2 cellular contexts compared by ENCODE assay signal in the genomic region with DNA sequence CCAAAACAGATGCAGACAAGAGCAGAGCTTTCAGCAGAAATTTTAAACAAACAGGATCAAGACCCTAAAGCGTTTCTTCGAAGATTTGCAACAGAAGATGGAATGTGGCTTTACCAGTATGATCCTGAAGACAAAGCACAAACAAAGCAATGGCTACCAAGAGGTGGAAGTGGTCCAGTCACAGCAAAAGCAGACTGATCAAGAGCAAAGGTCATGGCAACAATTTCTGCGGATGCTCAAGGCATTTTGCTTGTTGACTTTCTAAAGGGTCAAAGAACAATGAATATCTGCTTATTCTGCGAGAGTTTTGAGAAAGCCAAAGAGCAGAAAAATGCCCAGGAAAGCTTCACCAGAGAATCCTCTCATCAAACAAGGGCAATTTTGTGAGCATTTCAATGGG.
TF ChIP-seq lines count a peak whose summit lies in the region.

No MANE protein-coding gene starts in this region.

TF ChIP-seq in GM23338, 12 proteins besides CTCF, POLR2A, EP300 and RAD21:
- TF ChIP-seq ZNF331 (CRISPR knock-in tag; IDR thresholded peaks at IDR 0.05; ENCODE audit: low read depth) (no peak), ZNF462 (CRISPR knock-in tag; IDR thresholded peaks at IDR 0.05) (no peak), ZNF114 (CRISPR knock-in tag; IDR thresholded peaks at IDR 0.05) (no peak), STAT1 (IDR thresholded peaks at IDR 0.05; ENCODE audit: unreplicated experiment) (no peak)
- TF ChIP-seq, protein P1, sequence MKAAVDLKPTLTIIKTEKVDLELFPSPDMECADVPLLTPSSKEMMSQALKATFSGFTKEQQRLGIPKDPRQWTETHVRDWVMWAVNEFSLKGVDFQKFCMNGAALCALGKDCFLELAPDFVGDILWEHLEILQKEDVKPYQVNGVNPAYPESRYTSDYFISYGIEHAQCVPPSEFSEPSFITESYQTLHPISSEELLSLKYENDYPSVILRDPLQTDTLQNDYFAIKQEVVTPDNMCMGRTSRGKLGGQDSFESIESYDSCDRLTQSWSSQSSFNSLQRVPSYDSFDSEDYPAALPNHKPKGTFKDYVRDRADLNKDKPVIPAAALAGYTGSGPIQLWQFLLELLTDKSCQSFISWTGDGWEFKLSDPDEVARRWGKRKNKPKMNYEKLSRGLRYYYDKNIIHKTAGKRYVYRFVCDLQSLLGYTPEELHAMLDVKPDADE (IDR thresholded peaks at IDR 0.05): no peak
- TF ChIP-seq, protein P2, sequence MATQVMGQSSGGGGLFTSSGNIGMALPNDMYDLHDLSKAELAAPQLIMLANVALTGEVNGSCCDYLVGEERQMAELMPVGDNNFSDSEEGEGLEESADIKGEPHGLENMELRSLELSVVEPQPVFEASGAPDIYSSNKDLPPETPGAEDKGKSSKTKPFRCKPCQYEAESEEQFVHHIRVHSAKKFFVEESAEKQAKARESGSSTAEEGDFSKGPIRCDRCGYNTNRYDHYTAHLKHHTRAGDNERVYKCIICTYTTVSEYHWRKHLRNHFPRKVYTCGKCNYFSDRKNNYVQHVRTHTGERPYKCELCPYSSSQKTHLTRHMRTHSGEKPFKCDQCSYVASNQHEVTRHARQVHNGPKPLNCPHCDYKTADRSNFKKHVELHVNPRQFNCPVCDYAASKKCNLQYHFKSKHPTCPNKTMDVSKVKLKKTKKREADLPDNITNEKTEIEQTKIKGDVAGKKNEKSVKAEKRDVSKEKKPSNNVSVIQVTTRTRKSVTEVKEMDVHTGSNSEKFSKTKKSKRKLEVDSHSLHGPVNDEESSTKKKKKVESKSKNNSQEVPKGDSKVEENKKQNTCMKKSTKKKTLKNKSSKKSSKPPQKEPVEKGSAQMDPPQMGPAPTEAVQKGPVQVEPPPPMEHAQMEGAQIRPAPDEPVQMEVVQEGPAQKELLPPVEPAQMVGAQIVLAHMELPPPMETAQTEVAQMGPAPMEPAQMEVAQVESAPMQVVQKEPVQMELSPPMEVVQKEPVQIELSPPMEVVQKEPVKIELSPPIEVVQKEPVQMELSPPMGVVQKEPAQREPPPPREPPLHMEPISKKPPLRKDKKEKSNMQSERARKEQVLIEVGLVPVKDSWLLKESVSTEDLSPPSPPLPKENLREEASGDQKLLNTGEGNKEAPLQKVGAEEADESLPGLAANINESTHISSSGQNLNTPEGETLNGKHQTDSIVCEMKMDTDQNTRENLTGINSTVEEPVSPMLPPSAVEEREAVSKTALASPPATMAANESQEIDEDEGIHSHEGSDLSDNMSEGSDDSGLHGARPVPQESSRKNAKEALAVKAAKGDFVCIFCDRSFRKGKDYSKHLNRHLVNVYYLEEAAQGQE (IDR thresholded peaks at IDR 0.05; ENCODE audit: unreplicated experiment): no peak

TF ChIP-seq in H1, 55 proteins besides CTCF, POLR2A, EP300 and RAD21:
- TF ChIP-seq TAF1 (IDR thresholded peaks at IDR 0.05; ENCODE audit: low read depth, low read length) (no peak), CREB1 (IDR thresholded peaks at IDR 0.05) (no peak), KDM1A (IDR thresholded peaks at IDR 0.05; ENCODE audit: borderline replicate concordance, low read length) (no peak), EGR1 (IDR thresholded peaks at IDR 0.05; ENCODE audit: borderline replicate concordance, low read depth, low read length) (no peak), FOSL1 (IDR thresholded peaks at IDR 0.05; ENCODE audit: insufficient read depth, low read depth, low read length) (no peak), POLR2AphosphoS5 (IDR thresholded peaks at IDR 0.05; ENCODE audit: low read depth, low read length) (no peak), SAP30 (IDR thresholded peaks at IDR 0.05; ENCODE audit: insufficient read depth, insufficient replicate concordance, low read length) (no peak), CHD7 (IDR thresholded peaks at IDR 0.05; ENCODE audit: insufficient replicate concordance, low read length) (no peak), CEBPB (IDR thresholded peaks at IDR 0.05; ENCODE audit: low read depth, low read length) (no peak), CBX8 (IDR thresholded peaks at IDR 0.05; ENCODE audit: borderline replicate concordance, low read depth, low read length) (no peak), BACH1 (IDR thresholded peaks at IDR 0.05; ENCODE audit: low read length) (no peak), KDM4A (IDR thresholded peaks at IDR 0.05; ENCODE audit: low read depth, low read length, severe bottlenecking) (no peak), JUN (IDR thresholded peaks at IDR 0.05; ENCODE audit: low read depth, low read length) (no peak), SRF (IDR thresholded peaks at IDR 0.05; ENCODE audit: low read depth, low read length) (no peak), TCF12 (IDR thresholded peaks at IDR 0.05; ENCODE audit: low read depth, low read length) (no peak), HDAC6 (IDR thresholded peaks at IDR 0.05; ENCODE audit: low read depth, low read length) (no peak)
